In the genomic region with DNA sequence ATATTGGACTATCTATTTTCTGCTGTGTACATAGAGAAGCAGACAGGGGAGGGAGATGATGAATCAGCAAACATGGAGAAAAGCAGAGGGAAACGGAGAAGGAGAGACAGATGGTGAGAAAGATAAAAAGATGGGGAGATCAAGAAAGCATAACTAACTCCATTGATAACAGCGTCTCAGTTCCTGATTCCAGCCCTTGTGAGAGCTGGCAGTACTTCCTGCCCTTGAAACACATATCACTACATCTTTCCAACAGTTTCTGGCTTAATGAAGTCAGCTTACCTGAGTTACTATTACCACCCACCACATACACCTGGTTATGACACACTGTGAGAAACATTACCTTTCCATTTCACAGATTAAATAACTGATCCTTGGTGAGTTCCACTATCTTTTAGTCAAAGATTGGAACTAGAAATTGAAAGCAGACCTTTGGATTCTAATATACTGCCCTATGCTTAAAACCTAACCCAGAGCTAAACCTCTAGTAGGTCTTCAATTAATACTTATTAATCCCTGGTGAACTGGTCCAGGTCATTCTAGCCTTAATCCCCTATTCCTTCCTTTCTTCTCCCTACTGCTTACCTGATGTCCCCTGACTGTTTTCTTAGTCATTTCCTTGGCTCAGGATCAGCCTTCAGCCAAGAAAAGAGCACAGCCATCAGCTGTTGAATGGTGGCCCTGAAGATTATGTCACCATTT, we compare ENCODE assay signal across 1 cellular context.
TF ChIP-seq lines count a peak whose summit lies in the region.

No MANE protein-coding gene starts in this region.

TF ChIP-seq in HepG2, 621 proteins besides CTCF, POLR2A, EP300 and RAD21 (continued from another document):
- TF ChIP-seq, protein P1, sequence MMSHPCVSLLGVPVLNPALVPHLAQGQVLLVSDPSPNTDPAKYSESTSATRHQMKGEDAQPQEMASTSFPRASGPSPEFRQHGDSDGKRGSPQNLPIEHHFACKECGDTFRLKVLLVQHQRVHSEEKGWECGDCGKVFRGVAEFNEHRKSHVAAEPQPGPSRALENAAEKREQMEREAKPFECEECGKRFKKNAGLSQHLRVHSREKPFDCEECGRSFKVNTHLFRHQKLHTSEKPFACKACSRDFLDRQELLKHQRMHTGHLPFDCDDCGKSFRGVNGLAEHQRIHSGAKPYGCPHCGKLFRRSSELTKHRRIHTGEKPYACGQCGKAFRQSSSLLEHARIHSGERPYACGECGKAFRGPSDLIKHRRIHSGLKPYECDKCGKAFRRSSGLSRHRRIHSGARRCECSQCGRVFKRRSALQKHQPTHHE (CRISPR knock-in tag; IDR thresholded peaks at IDR 0.05; ENCODE audit: borderline replicate concordance): no peak
